20 cellular contexts compared by ENCODE assay signal in the genomic region with DNA sequence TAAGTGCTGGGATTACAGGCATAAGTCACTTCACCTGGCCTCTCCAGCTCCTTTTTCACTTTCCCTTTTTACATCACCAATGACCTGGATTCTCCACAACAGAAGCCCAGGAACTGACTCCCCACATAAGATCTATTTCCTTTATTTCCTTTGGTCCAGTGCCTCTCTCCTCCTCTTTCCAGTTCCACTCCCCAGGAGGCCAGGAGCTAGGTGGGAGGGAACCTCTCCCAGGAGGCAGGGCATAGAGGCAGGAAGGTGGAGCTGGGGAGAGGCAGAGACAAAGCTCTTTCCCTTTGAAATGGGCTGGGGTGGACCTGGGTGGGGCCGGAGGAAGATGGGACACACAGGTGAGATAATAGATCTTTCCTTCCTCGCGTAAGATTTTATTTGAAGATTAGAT.
"Had no signal": no experiment of that assay in that cellular context is flagged by ENCODE, and none has a peak within 500 bp of the region (broad histone marks: within the 10 kb centered on the region; RNA-seq: fewer than 3 reads in every experiment).

No MANE protein-coding gene starts in this region.

- H3K27ac ChIP-seq: coronary artery, pancreas, tibial artery, upper lobe of left lung, vagina had no signal

- H3K4me3 Mint-ChIP-seq: naive thymus-derived CD4-positive, alpha-beta T cell; nephron progenitor cell; stimulated activated memory B cell treated with anti-CD40 and anti-IgM and Interleukin-4, amounts not matched to agents 10 μg/mL and 1 μg/mL and 100 μg/mL, for 72 hours; stimulated activated naive CD8-positive, alpha-beta T cell treated with anti-CD3 and anti-CD28 coated beads, Interleukin-15, Interleukin-2, amounts not matched to agents 100 ng/mL and 50 ng/mL, for 24 hours had no signal

- ATAC-seq: left colon; naive thymus-derived CD4-positive, alpha-beta T cell; pancreas; right cardiac atrium; stimulated activated memory B cell treated with anti-CD40 and anti-IgM and Interleukin-4, amounts not matched to agents 10 μg/mL and 1 μg/mL and 100 μg/mL, for 72 hours had no signal

- H3K9me3 ChIP-seq: pancreas, tibial artery, upper lobe of left lung, vagina had no signal

- H3K27me3 ChIP-seq: upper lobe of left lung, vagina had no signal

- H3K4me1 ChIP-seq: pancreas had no signal

- H3K27ac Mint-ChIP-seq: nephron progenitor cell; progenitor cell of endocrine pancreas; stimulated activated memory B cell treated with anti-CD40 and anti-IgM and Interleukin-4, amounts not matched to agents 10 μg/mL and 1 μg/mL and 100 μg/mL, for 72 hours; stimulated activated naive CD8-positive, alpha-beta T cell treated with anti-CD3 and anti-CD28 coated beads, Interleukin-15, Interleukin-2, amounts not matched to agents 100 ng/mL and 50 ng/mL, for 24 hours had no signal

- H3K9me3 Mint-ChIP-seq: nephron progenitor cell; stimulated activated memory B cell treated with anti-CD40 and anti-IgM and Interleukin-4, amounts not matched to agents 10 μg/mL and 1 μg/mL and 100 μg/mL, for 72 hours; stimulated activated naive CD8-positive, alpha-beta T cell treated with anti-CD3 and anti-CD28 coated beads, Interleukin-15, Interleukin-2, amounts not matched to agents 100 ng/mL and 50 ng/mL, for 24 hours had no signal

- H3K4me1 Mint-ChIP-seq: stimulated activated memory B cell treated with anti-CD40 and anti-IgM and Interleukin-4, amounts not matched to agents 10 μg/mL and 1 μg/mL and 100 μg/mL, for 72 hours had no signal

- H3K36me3 ChIP-seq: pancreas, tibial artery, upper lobe of left lung, vagina had no signal

- DNase-seq: effector CD8-positive, alpha-beta T cell; foreskin melanocyte; head of caudate nucleus; hippocampal formation; left colon; mesendoderm; naive thymus-derived CD4-positive, alpha-beta T cell; nephron progenitor cell; occipital lobe; pancreas; right cardiac atrium; small intestine; stimulated activated CD4-positive, alpha-beta T cell treated with anti-CD3 and anti-CD28 coated beads, Interleukin-4, amount 100 ng/mL, for 24 hours; tibial artery; upper lobe of left lung had no signal

- H3K36me3 Mint-ChIP-seq: naive thymus-derived CD4-positive, alpha-beta T cell; stimulated activated memory B cell treated with anti-CD40 and anti-IgM and Interleukin-4, amounts not matched to agents 10 μg/mL and 1 μg/mL and 100 μg/mL, for 72 hours had no signal

- H3K4me3 ChIP-seq: coronary artery, pancreas, tibial artery, upper lobe of left lung, vagina had no signal
